In genomic region chr14:100329233-100330006, GRCh38 we compare ENCODE assay signal across 2 cellular contexts.
TF ChIP-seq lines count a peak whose summit lies in the region.

No MANE protein-coding gene starts in this region.

TF ChIP-seq in HEK293, 187 proteins besides CTCF, POLR2A, EP300 and RAD21:
- TF ChIP-seq ZNF658 (tag by site-specific recombination; IDR thresholded peaks at IDR 0.05): no peak
- TF ChIP-seq, protein P1, sequence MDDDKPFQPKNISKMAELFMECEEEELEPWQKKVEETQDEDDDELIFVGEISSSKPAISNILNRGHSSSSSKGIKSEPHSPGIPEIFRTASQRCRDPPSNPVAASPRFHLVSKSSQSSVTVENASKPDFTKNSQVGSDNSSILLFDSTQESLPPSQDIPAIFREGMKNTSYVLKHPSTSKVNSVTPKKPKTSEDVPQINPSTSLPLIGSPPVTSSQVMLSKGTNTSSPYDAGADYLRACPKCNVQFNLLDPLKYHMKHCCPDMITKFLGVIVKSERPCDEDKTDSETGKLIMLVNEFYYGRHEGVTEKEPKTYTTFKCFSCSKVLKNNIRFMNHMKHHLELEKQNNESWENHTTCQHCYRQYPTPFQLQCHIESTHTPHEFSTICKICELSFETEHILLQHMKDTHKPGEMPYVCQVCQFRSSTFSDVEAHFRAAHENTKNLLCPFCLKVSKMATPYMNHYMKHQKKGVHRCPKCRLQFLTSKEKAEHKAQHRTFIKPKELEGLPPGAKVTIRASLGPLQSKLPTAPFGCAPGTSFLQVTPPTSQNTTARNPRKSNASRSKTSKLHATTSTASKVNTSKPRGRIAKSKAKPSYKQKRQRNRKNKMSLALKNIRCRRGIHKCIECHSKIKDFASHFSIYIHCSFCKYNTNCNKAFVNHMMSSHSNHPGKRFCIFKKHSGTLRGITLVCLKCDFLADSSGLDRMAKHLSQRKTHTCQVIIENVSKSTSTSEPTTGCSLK (tag by site-specific recombination; IDR thresholded peaks at IDR 0.05): no peak
- TF ChIP-seq MYNN (tag by site-specific recombination; IDR thresholded peaks at IDR 0.05; ENCODE audit: borderline replicate concordance): no peak
- TF ChIP-seq EGR2 (tag by site-specific recombination; IDR thresholded peaks at IDR 0.05; ENCODE audit: low read depth): no peak
- peak; percentile 17; the same call in 1 of the 2 replicates for TF ChIP-seq GLIS2 (tag by site-specific recombination; IDR thresholded peaks at IDR 0.05)

TF ChIP-seq in H1, 55 proteins besides CTCF, POLR2A, EP300 and RAD21:
- TF ChIP-seq, protein P2, sequence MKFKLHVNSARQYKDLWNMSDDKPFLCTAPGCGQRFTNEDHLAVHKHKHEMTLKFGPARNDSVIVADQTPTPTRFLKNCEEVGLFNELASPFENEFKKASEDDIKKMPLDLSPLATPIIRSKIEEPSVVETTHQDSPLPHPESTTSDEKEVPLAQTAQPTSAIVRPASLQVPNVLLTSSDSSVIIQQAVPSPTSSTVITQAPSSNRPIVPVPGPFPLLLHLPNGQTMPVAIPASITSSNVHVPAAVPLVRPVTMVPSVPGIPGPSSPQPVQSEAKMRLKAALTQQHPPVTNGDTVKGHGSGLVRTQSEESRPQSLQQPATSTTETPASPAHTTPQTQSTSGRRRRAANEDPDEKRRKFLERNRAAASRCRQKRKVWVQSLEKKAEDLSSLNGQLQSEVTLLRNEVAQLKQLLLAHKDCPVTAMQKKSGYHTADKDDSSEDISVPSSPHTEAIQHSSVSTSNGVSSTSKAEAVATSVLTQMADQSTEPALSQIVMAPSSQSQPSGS (IDR thresholded peaks at IDR 0.05; ENCODE audit: low read length): no peak
- no peak for TF ChIP-seq SP1 (IDR thresholded peaks at IDR 0.05; ENCODE audit: low read depth, low read length)
- no peak for TF ChIP-seq KDM5A (IDR thresholded peaks at IDR 0.05; ENCODE audit: low read length)
- TF ChIP-seq, protein P3, sequence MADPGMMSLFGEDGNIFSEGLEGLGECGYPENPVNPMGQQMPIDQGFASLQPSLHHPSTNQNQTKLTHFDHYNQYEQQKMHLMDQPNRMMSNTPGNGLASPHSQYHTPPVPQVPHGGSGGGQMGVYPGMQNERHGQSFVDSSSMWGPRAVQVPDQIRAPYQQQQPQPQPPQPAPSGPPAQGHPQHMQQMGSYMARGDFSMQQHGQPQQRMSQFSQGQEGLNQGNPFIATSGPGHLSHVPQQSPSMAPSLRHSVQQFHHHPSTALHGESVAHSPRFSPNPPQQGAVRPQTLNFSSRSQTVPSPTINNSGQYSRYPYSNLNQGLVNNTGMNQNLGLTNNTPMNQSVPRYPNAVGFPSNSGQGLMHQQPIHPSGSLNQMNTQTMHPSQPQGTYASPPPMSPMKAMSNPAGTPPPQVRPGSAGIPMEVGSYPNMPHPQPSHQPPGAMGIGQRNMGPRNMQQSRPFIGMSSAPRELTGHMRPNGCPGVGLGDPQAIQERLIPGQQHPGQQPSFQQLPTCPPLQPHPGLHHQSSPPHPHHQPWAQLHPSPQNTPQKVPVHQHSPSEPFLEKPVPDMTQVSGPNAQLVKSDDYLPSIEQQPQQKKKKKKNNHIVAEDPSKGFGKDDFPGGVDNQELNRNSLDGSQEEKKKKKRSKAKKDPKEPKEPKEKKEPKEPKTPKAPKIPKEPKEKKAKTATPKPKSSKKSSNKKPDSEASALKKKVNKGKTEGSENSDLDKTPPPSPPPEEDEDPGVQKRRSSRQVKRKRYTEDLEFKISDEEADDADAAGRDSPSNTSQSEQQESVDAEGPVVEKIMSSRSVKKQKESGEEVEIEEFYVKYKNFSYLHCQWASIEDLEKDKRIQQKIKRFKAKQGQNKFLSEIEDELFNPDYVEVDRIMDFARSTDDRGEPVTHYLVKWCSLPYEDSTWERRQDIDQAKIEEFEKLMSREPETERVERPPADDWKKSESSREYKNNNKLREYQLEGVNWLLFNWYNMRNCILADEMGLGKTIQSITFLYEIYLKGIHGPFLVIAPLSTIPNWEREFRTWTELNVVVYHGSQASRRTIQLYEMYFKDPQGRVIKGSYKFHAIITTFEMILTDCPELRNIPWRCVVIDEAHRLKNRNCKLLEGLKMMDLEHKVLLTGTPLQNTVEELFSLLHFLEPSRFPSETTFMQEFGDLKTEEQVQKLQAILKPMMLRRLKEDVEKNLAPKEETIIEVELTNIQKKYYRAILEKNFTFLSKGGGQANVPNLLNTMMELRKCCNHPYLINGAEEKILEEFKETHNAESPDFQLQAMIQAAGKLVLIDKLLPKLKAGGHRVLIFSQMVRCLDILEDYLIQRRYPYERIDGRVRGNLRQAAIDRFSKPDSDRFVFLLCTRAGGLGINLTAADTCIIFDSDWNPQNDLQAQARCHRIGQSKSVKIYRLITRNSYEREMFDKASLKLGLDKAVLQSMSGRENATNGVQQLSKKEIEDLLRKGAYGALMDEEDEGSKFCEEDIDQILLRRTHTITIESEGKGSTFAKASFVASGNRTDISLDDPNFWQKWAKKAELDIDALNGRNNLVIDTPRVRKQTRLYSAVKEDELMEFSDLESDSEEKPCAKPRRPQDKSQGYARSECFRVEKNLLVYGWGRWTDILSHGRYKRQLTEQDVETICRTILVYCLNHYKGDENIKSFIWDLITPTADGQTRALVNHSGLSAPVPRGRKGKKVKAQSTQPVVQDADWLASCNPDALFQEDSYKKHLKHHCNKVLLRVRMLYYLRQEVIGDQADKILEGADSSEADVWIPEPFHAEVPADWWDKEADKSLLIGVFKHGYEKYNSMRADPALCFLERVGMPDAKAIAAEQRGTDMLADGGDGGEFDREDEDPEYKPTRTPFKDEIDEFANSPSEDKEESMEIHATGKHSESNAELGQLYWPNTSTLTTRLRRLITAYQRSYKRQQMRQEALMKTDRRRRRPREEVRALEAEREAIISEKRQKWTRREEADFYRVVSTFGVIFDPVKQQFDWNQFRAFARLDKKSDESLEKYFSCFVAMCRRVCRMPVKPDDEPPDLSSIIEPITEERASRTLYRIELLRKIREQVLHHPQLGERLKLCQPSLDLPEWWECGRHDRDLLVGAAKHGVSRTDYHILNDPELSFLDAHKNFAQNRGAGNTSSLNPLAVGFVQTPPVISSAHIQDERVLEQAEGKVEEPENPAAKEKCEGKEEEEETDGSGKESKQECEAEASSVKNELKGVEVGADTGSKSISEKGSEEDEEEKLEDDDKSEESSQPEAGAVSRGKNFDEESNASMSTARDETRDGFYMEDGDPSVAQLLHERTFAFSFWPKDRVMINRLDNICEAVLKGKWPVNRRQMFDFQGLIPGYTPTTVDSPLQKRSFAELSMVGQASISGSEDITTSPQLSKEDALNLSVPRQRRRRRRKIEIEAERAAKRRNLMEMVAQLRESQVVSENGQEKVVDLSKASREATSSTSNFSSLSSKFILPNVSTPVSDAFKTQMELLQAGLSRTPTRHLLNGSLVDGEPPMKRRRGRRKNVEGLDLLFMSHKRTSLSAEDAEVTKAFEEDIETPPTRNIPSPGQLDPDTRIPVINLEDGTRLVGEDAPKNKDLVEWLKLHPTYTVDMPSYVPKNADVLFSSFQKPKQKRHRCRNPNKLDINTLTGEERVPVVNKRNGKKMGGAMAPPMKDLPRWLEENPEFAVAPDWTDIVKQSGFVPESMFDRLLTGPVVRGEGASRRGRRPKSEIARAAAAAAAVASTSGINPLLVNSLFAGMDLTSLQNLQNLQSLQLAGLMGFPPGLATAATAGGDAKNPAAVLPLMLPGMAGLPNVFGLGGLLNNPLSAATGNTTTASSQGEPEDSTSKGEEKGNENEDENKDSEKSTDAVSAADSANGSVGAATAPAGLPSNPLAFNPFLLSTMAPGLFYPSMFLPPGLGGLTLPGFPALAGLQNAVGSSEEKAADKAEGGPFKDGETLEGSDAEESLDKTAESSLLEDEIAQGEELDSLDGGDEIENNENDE (IDR thresholded peaks at IDR 0.05; ENCODE audit: insufficient replicate concordance, low read length): no peak
- no peak for TF ChIP-seq SRF (IDR thresholded peaks at IDR 0.05; ENCODE audit: low read depth, low read length)
- TF ChIP-seq CEBPB (IDR thresholded peaks at IDR 0.05; ENCODE audit: low read depth, low read length): no peak
- TF ChIP-seq EGR1 (IDR thresholded peaks at IDR 0.05; ENCODE audit: borderline replicate concordance, low read depth, low read length): no peak
- TF ChIP-seq RXRA (IDR thresholded peaks at IDR 0.05; ENCODE audit: insufficient read depth, low read depth, low read length): no peak
- TF ChIP-seq GABPA (IDR thresholded peaks at IDR 0.05; ENCODE audit: borderline replicate concordance, insufficient read depth, low read length): no peak
- no peak for TF ChIP-seq CREB1 (IDR thresholded peaks at IDR 0.05)
- TF ChIP-seq MAX (IDR thresholded peaks at IDR 0.05): no peak
- no peak for TF ChIP-seq YY1 (IDR thresholded peaks at IDR 0.05; ENCODE audit: low read depth, low read length)
- TF ChIP-seq HDAC2 (IDR thresholded peaks at IDR 0.05; ENCODE audit: borderline replicate concordance in 1 of 2, low read depth in 2 of 2, low read length in 2 of 2): no peak
